ENCODE assay signal across 1 cellular context in genomic region chr3:156068151-156068550, GRCh38. TPM values are rescaled to one million over a fixed set of nuclear protein-coding genes. Genes with fewer than 3 reads are reported as not detected.
"Had no signal": no experiment of that assay in that cellular context is flagged by ENCODE, and none has a peak within 500 bp of the region (broad histone marks: within the 10 kb centered on the region; RNA-seq: fewer than 3 reads in every experiment).

No MANE protein-coding gene starts in this region.

RNA-seq across cellular contexts. Expression of gene KCNAB1, which starts 52.2 kb away (rescaled TPM):
- total RNA-seq: HT-29 had no signal
